ENCODE assay signal across 39 cellular contexts in the genomic region with DNA sequence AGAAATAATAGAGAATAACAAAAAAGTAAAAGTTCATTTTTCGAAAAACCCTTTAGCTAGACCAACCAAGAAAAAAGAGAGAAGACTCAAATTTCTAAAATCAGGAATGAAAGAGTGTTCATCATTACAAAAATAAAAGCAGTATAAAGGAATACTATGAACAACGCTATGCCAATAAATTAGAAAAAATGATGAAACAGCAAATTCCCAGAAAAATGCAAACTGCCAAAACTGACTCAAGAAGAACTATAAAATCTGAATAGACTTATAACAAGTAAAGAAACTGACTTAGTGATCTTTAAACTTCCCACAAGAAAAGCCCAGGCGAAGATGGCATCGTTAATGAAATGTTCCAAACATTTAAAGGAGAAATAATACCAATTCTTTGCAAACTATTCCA. TPM values are rescaled to one million over a fixed set of nuclear protein-coding genes. Genes with fewer than 3 reads are reported as not detected.
"Had no signal": no experiment of that assay in that cellular context is flagged by ENCODE, and none has a peak within 500 bp of the region (broad histone marks: within the 10 kb centered on the region; RNA-seq: fewer than 3 reads in every experiment).

No MANE protein-coding gene starts in this region.

- H3K4me1 ChIP-seq: Peyer's patch had no signal

- H3K27ac ChIP-seq: brain microvascular endothelial cell, Peyer's patch, RWPE1, WERI-Rb-1 had no signal

- DNase-seq: activated CD4-positive, alpha-beta memory T cell treated with anti-CD3 and anti-CD28 coated beads, Interleukin-2, amount 10 ng/mL, durations not matched to agents 7 days and 5 days; activated CD4-positive, alpha-beta T cell treated with anti-CD3 and anti-CD28 coated beads for 1 hour; activated CD4-positive, alpha-beta T cell treated with anti-CD3 and anti-CD28 coated beads for 48 hours; activated CD4-positive, CD25-positive, alpha-beta regulatory T cell; activated CD8-positive, alpha-beta memory T cell treated with anti-CD3 and anti-CD28 coated beads for 24 hours; activated CD8-positive, alpha-beta memory T cell treated with anti-CD3 and anti-CD28 coated beads, Interleukin-2, amount 10 ng/mL, durations not matched to agents 7 days and 5 days; activated CD8-positive, alpha-beta memory T cell treated with anti-CD3 and anti-CD28 coated beads, Interleukin-2, amount 50 U/mL, for 48 hours; activated effector memory CD4-positive, alpha-beta T cell treated with anti-CD3 and anti-CD28 coated beads, Interleukin-2, amount 50 U/mL, for 16 hours; activated naive CD4-positive, alpha-beta T cell; activated naive CD4-positive, alpha-beta T cell treated with anti-CD3 and anti-CD28 coated beads, Interleukin-2, amount 50 U/mL, for 16 hours; activated naive CD8-positive, alpha-beta T cell treated with anti-CD3 and anti-CD28 coated beads for 36 hours; activated T-cell treated with anti-CD3 and anti-CD28 coated beads, Interleukin-2, amount 50 U/mL, for 72 hours; amniotic stem cell; aorta; brain microvascular endothelial cell; central memory CD4-positive, alpha-beta T cell; MM.1S; MV-4-11; NCI-H1092; NCI-H1436 treated with DMSO at 0.1 percent for 48 hours; NCI-H1694 treated with DMSO at 0.1 percent for 48 hours; NCI-H2029; NCI-H345; NCI-H524 treated with DMSO at 0.1 percent for 48 hours; NK-92 treated with Interleukin-12 subunit alpha and Interleukin-12 subunit beta, amount 100 ng/mL, for 24 hours; PC-3; Peyer's patch; SIG-M5; T1000; WERI-Rb-1 had no signal

- H3K27me3 ChIP-seq: brain microvascular endothelial cell, Peyer's patch had no signal

- H3K4me3 ChIP-seq: Peyer's patch had no signal

- H3K9me3 ChIP-seq: Peyer's patch had no signal

- ATAC-seq: activated CD8-positive, alpha-beta memory T cell treated with anti-CD3 and anti-CD28 coated beads, Interleukin-2, amount 10 ng/mL, durations not matched to agents 7 days and 5 days; activated T-cell treated with anti-CD3 and anti-CD28 coated beads, Interleukin-2, amount 50 U/mL, for 72 hours; activated T-helper 17 cell treated with anti-CD3 and anti-CD28 coated beads, Interleukin-2, amount 50 U/mL, for 72 hours; PC-3; Right ventricle myocardium inferior had no signal

- H3K36me3 ChIP-seq: brain microvascular endothelial cell, Peyer's patch, WERI-Rb-1 had no signal

RNA-seq across cellular contexts. Expression of a gene that starts 3.1 kb away (rescaled TPM):
- total RNA-seq: activated CD4-positive, alpha-beta memory T cell treated with anti-CD3 and anti-CD28 coated beads, Interleukin-2, amount 10 ng/mL, durations not matched to agents 7 days and 5 days; activated CD8-positive, alpha-beta memory T cell treated with anti-CD3 and anti-CD28 coated beads, Interleukin-2, amount 10 ng/mL, durations not matched to agents 7 days and 5 days; activated naive CD8-positive, alpha-beta T cell treated with anti-CD3 and anti-CD28 coated beads for 36 hours; activated T-cell treated with anti-CD3 and anti-CD28 coated beads, Interleukin-2, amount 50 U/mL, for 72 hours; activated T-helper 17 cell treated with anti-CD3 and anti-CD28 coated beads, Interleukin-2, amount 50 U/mL, for 72 hours; aorta; cerebellum; LHCN-M2; NCI-H460; PC-3; Peyer's patch; Right ventricle myocardium inferior; SK-MEL-5; T-helper 1 cell treated with Interleukin-12 subunit alpha and Interleukin-12 subunit beta and Interleukin-4 antibody, amounts not matched to agents 30 ng/mL and 1 ng/mL, for 36 hours; T-helper 2 cell treated with Interferon-gamma antibody and Interleukin-4, amounts not matched to agents 100 ng/mL and 5 ng/mL, for 36 hours had no signal
- polyA plus RNA-seq: aorta had no signal
